8 cellular contexts compared by ENCODE assay signal in the genomic region with DNA sequence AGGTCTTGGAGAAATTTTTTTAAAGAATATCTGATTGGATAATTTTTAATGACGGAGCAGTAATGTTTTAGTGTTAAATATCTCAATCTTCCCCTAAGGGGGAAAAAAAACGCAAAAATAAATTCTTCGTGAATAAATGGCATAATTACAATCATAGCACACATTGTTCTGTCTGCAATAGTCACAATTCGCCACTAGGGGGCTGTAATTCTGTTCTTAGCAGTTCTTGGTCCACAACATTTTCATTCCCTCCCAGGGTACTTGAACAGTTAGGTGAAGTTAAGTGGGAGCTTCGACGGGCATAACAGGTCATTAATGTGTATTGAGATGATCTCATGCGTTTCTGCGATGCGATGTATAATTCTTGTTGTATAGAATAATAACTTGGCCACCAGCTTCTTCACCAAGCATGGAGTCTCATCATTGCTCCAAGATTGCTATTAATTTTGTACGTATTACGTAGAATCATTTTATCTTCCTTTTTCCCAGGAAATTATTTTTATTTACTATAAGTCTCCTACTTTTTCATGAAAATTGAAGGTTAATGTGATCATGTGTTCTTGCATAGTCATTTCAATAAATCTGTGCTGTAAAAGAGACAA. TPM values are rescaled to one million over a fixed set of nuclear protein-coding genes. Genes with fewer than 3 reads are reported as not detected.
DNase-seq lines count a peak whose midpoint lies in the region; ATAC-seq and TF ChIP-seq lines count a peak whose summit lies in the region.

No MANE protein-coding gene starts in this region.

- CTCF ChIA-PET in activated naive CD4-positive, alpha-beta T cell treated with anti-CD3 and anti-CD28 coated beads, Interleukin-2, amount 10 ng/mL, durations not matched to agents 7 days and 5 days (lab: Charles Lee): no interaction called here
- CTCF ChIA-PET in activated CD4-positive, alpha-beta T cell treated with anti-CD3 and anti-CD28 coated beads, Interleukin-2, amount 10 ng/mL, durations not matched to agents 7 days and 5 days (lab: Charles Lee): no interaction called here

- no peaks in the 10 kb centered on the region for H3K9me2 ChIP-seq in Loucy (replicated peaks; ENCODE audit: low read depth, low read length)

- no peak overlapping the region for H2AFZ ChIP-seq in Loucy (ENCODE audit: low read length)

- no peaks in the 10 kb centered on the region for H4K20me1 ChIP-seq in Loucy (ENCODE audit: insufficient read depth, low read length, poor library complexity, severe bottlenecking)

- no peaks in the 10 kb centered on the region for H3K4me1 ChIP-seq in Loucy (ENCODE audit: insufficient read depth, low read length, poor library complexity, severe bottlenecking)

- H3K27me3 Mint-ChIP-seq in activated naive CD4-positive, alpha-beta T cell treated with anti-CD3 and anti-CD28 coated beads, Interleukin-2, amount 10 ng/mL, durations not matched to agents 7 days and 5 days: no peaks in the 10 kb centered on the region
- H3K27me3 Mint-ChIP-seq in activated CD4-positive, alpha-beta T cell treated with anti-CD3 and anti-CD28 coated beads, Interleukin-2, amount 10 ng/mL, durations not matched to agents 7 days and 5 days: no peaks in the 10 kb centered on the region

- no peaks in the 10 kb centered on the region for H3K79me2 ChIP-seq in Loucy (ENCODE audit: insufficient read depth, low read length)

- H3K9me3 Mint-ChIP-seq in activated naive CD4-positive, alpha-beta T cell treated with anti-CD3 and anti-CD28 coated beads, Interleukin-2, amount 10 ng/mL, durations not matched to agents 7 days and 5 days: no peaks in the 10 kb centered on the region
- no peaks in the 10 kb centered on the region for H3K9me3 Mint-ChIP-seq in activated CD4-positive, alpha-beta T cell treated with anti-CD3 and anti-CD28 coated beads, Interleukin-2, amount 10 ng/mL, durations not matched to agents 7 days and 5 days

- H3K4me1 Mint-ChIP-seq in activated naive CD4-positive, alpha-beta T cell treated with anti-CD3 and anti-CD28 coated beads, Interleukin-2, amount 10 ng/mL, durations not matched to agents 7 days and 5 days: no peaks in the 10 kb centered on the region
- H3K4me1 Mint-ChIP-seq in activated CD4-positive, alpha-beta T cell treated with anti-CD3 and anti-CD28 coated beads, Interleukin-2, amount 10 ng/mL, durations not matched to agents 7 days and 5 days: no peaks in the 10 kb centered on the region

- H3K9me3 ChIP-seq in Loucy (ENCODE audit: insufficient read depth, low read depth, low read length): no peaks in the 10 kb centered on the region

- H3K4me2 ChIP-seq in Loucy (ENCODE audit: low read depth, low read length, poor library complexity, severe bottlenecking): no peak overlapping the region

- peak; percentile 65 for TF ChIP-seq CTCF in Loucy (conservative IDR thresholded peaks at IDR 0.05; ENCODE audit: low read length)

- H3K27me3 ChIP-seq in Loucy (ENCODE audit: insufficient read depth, low read length, poor library complexity, severe bottlenecking): no peaks in the 10 kb centered on the region

- POLR2A ChIA-PET in activated CD4-positive, alpha-beta T cell treated with anti-CD3 and anti-CD28 coated beads, Interleukin-2, amount 10 ng/mL, durations not matched to agents 7 days and 5 days (lab: Charles Lee): no interaction called here

- H3K27ac Mint-ChIP-seq in activated naive CD4-positive, alpha-beta T cell treated with anti-CD3 and anti-CD28 coated beads, Interleukin-2, amount 10 ng/mL, durations not matched to agents 7 days and 5 days: no peak overlapping the region
- H3K27ac Mint-ChIP-seq in activated CD4-positive, alpha-beta T cell treated with anti-CD3 and anti-CD28 coated beads, Interleukin-2, amount 10 ng/mL, durations not matched to agents 7 days and 5 days: no peak overlapping the region

- DNase-seq in activated naive CD4-positive, alpha-beta T cell treated with anti-CD3 and anti-CD28 coated beads, Interleukin-2, amount 10 ng/mL, durations not matched to agents 7 days and 5 days: peak; percentile 19
- DNase-seq in activated naive CD4-positive, alpha-beta T cell treated with anti-CD3 and anti-CD28 coated beads, Interleukin-2, amount 50 U/mL, for 16 hours: no peak
- DNase-seq in activated CD4-positive, alpha-beta T cell treated with anti-CD3 and anti-CD28 coated beads, Interleukin-2, amount 10 ng/mL, durations not matched to agents 7 days and 5 days: peak; percentile 8
- DNase-seq in hepatic stellate cell (ENCODE audit: low spot score) (peak; percentile 14), stromal cell of bone marrow (ENCODE audit: low read depth) (peak; percentile 17)

- H3K36me3 Mint-ChIP-seq in activated naive CD4-positive, alpha-beta T cell treated with anti-CD3 and anti-CD28 coated beads, Interleukin-2, amount 10 ng/mL, durations not matched to agents 7 days and 5 days: no peaks in the 10 kb centered on the region
- no peaks in the 10 kb centered on the region for H3K36me3 Mint-ChIP-seq in activated CD4-positive, alpha-beta T cell treated with anti-CD3 and anti-CD28 coated beads, Interleukin-2, amount 10 ng/mL, durations not matched to agents 7 days and 5 days (ENCODE audit: low read depth)

- H3K36me3 ChIP-seq in Loucy (ENCODE audit: insufficient read depth, low read length): no peaks in the 10 kb centered on the region

- no peak overlapping the region for H3K4me3 Mint-ChIP-seq in activated naive CD4-positive, alpha-beta T cell treated with anti-CD3 and anti-CD28 coated beads, Interleukin-2, amount 10 ng/mL, durations not matched to agents 7 days and 5 days
- H3K4me3 Mint-ChIP-seq in activated CD4-positive, alpha-beta T cell treated with anti-CD3 and anti-CD28 coated beads, Interleukin-2, amount 10 ng/mL, durations not matched to agents 7 days and 5 days: no peak overlapping the region

- H3F3A ChIP-seq in Loucy (ENCODE audit: low read depth): no peaks in the 10 kb centered on the region

- peak; percentile 66 for ATAC-seq in GM21526 (IDR thresholded peaks at IDR 0.05; ENCODE audit: low FRiP score, unreplicated experiment)
- no peak for ATAC-seq in activated CD4-positive, CD25-positive, alpha-beta regulatory T cell treated with anti-CD3 and anti-CD28 coated beads, Interleukin-2, amount 50 U/mL, for 24 hours

- no peak overlapping the region for H3K4me3 ChIP-seq in Loucy (ENCODE audit: low read length, poor library complexity, severe bottlenecking)

- H3K9ac ChIP-seq in Loucy (ENCODE audit: low read depth, low read length, poor library complexity, severe bottlenecking): no peak overlapping the region

RNA-seq across cellular contexts. Expression of a gene that starts 27.2 kb away (rescaled TPM):
- total RNA-seq in activated CD4-positive, alpha-beta T cell treated with anti-CD3 and anti-CD28 coated beads, Interleukin-2, amount 10 ng/mL, durations not matched to agents 7 days and 5 days: not detected
